15 cellular contexts compared by ENCODE assay signal in genomic region chr2:128435576-128436497, GRCh38.
DNase-seq lines count a peak whose midpoint lies in the region; ATAC-seq and TF ChIP-seq lines count a peak whose summit lies in the region.
"Had no signal": no experiment of that assay in that cellular context is flagged by ENCODE, and none has a peak within 500 bp of the region (broad histone marks: within the 10 kb centered on the region; RNA-seq: fewer than 3 reads in every experiment).

No MANE protein-coding gene starts in this region.

- H2AFZ ChIP-seq in Loucy (ENCODE audit: low read length) (no peak overlapping the region), OCI-LY7 (ENCODE audit: low read length) (no peak overlapping the region)

- in situ Hi-C loops in KBM-7 (cut with MboI; ENCODE audit: low pct_unique_long_range_greater_than_20kb, low sequenced_read_pairs), result no loop called here

- H4K20me1 ChIP-seq in Loucy (ENCODE audit: insufficient read depth, low read length, poor library complexity, severe bottlenecking), result no peaks in the 10 kb centered on the region
- H4K20me1 ChIP-seq in OCI-LY7 (ENCODE audit: insufficient read depth, low read length), result no peaks in the 10 kb centered on the region

- H3F3A ChIP-seq in Loucy (ENCODE audit: low read depth), result no peaks in the 10 kb centered on the region

- CTCF ChIA-PET in OCI-LY7 (lab: Charles Lee; ENCODE audit: unreplicated experiment), result no interaction called here

- H3K79me2 ChIP-seq in Loucy (ENCODE audit: insufficient read depth, low read length) (no peaks in the 10 kb centered on the region), OCI-LY7 (ENCODE audit: insufficient read depth, low read depth, low read length) (no peaks in the 10 kb centered on the region)

- H3K4me2 ChIP-seq in Loucy (ENCODE audit: low read depth, low read length, poor library complexity, severe bottlenecking), result no peak overlapping the region
- H3K4me2 ChIP-seq in OCI-LY7 (ENCODE audit: low read length), result no peak overlapping the region

- H3K9me2 ChIP-seq in Loucy (replicated peaks; ENCODE audit: low read depth, low read length) (no peaks in the 10 kb centered on the region), OCI-LY7 (ENCODE audit: insufficient read depth, low read length) (no peaks in the 10 kb centered on the region)

- TF ChIP-seq CTCF in Loucy (conservative IDR thresholded peaks at IDR 0.05; ENCODE audit: low read length) (no peak), OCI-LY7 (conservative IDR thresholded peaks at IDR 0.05; ENCODE audit: low read length) (no peak), spleen (IDR thresholded peaks at IDR 0.05 in 8 of 11, conservative IDR thresholded peaks at IDR 0.05 in 3 of 11) (no peak)

- DNase-seq in OCI-LY7 (ENCODE audit: low spot score) (peak; percentile 4), islet precursor cell (peak; percentile 45), spleen (peak; percentile 68), KBM-7 (no peak), HCEC 1CT (no peak)
- DNase-seq: activated CD4-positive, alpha-beta T cell treated with anti-CD3 and anti-CD28 coated beads, Interleukin-2, amount 50 U/mL, for 1 hour; activated naive CD8-positive, alpha-beta T cell treated with anti-CD3 and anti-CD28 coated beads, Interleukin-2, amount 10 ng/mL, durations not matched to agents 7 days and 5 days; activated T-cell treated with anti-CD3 and anti-CD28 coated beads, Interleukin-2, amount 50 U/mL, for 1 hour; DMS53; effector CD4-positive, alpha-beta T cell; midbrain; NCI-H1048; thyroid gland had no signal

- H3K9ac ChIP-seq in Loucy (ENCODE audit: low read depth, low read length, poor library complexity, severe bottlenecking), result peak overlapping the region; percentile 30

- ATAC-seq in GM18505 (IDR thresholded peaks at IDR 0.05; ENCODE audit: unreplicated experiment), result no peak

- intact Hi-C loops in OCI-LY7 (cut with micrococcal nuclease; ENCODE audit: unreplicated experiment) (no loop called here), spleen (cut with DNase I; ENCODE audit: low total_unique reads) (no loop called here)

- H3K4me3 ChIP-seq in Loucy (ENCODE audit: low read length, poor library complexity, severe bottlenecking) (no peak overlapping the region), OCI-LY7 (ENCODE audit: low read depth, low read length, poor library complexity, severe bottlenecking) (no peak overlapping the region), spleen (no peak overlapping the region)
- H3K4me3 ChIP-seq: thyroid gland had no signal

- BruUV-seq in OCI-LY7 (replicated peaks; lab: Mats Ljungman, UMichigan), result no TSS peak

- H3K27me3 ChIP-seq in Loucy (ENCODE audit: insufficient read depth, low read length, poor library complexity, severe bottlenecking) (no peaks in the 10 kb centered on the region), spleen (replicated peaks in 1 of 7) (peaks cover 0 to 8% (median 0%) of the 10 kb centered on the region in 7 donors)
- H3K27me3 ChIP-seq: thyroid gland had no signal

- no peak overlapping the region for H3K27ac ChIP-seq in OCI-LY7 (ENCODE audit: low read depth, low read length, poor library complexity, severe bottlenecking)
- H3K27ac ChIP-seq in spleen, result no peak overlapping the region
- H3K27ac ChIP-seq: thyroid gland had no signal

- TF ChIP-seq POLR2A in spleen (IDR thresholded peaks at IDR 0.05), result no peak
- TF ChIP-seq POLR2A in GM18505 (IDR thresholded peaks at IDR 0.05; ENCODE audit: borderline replicate concordance, extremely low read depth, insufficient read depth, insufficient read length), result no peak

- H3K4me1 ChIP-seq in Loucy (ENCODE audit: insufficient read depth, low read length, poor library complexity, severe bottlenecking) (peaks cover 66% of the 10 kb centered on the region), OCI-LY7 (ENCODE audit: insufficient read depth, low read length, poor library complexity, severe bottlenecking) (no peaks in the 10 kb centered on the region), spleen (peaks cover 0 to 12% (median 7%) of the 10 kb centered on the region in 6 donors)
- H3K4me1 ChIP-seq: thyroid gland had no signal

- POLR2A ChIA-PET in OCI-LY7 (lab: Charles Lee), result no interaction called here

- WGBS in spleen, 5 donors, result 78 to 87% (median 86%) methylated on average over 12 to 18 of the region's 18 CpGs

- H3K9me3 ChIP-seq in Loucy (ENCODE audit: insufficient read depth, low read depth, low read length) (no peaks in the 10 kb centered on the region), OCI-LY7 (ENCODE audit: low read length) (no peaks in the 10 kb centered on the region), spleen (peaks cover 0 to 7% (median 0%) of the 10 kb centered on the region in 8 donors)
- H3K9me3 ChIP-seq: thyroid gland had no signal

- H3K36me3 ChIP-seq in Loucy (ENCODE audit: insufficient read depth, low read length) (no peaks in the 10 kb centered on the region), OCI-LY7 (ENCODE audit: insufficient read depth, low read length) (no peaks in the 10 kb centered on the region), spleen (no peaks in the 10 kb centered on the region)
- H3K36me3 ChIP-seq: thyroid gland had no signal

Comparison
In these comparisons a context has a peak if more than half of its experiments do, and no peak if none do; other contexts are left out.
1. DNase-seq: peak in OCI-LY7 (single experiment), islet precursor cell (single experiment) and spleen (single experiment); none in KBM-7 (single experiment) and HCEC 1CT (single experiment).